Comparison of ENCODE assay signal across 9 cellular contexts in the genomic region with DNA sequence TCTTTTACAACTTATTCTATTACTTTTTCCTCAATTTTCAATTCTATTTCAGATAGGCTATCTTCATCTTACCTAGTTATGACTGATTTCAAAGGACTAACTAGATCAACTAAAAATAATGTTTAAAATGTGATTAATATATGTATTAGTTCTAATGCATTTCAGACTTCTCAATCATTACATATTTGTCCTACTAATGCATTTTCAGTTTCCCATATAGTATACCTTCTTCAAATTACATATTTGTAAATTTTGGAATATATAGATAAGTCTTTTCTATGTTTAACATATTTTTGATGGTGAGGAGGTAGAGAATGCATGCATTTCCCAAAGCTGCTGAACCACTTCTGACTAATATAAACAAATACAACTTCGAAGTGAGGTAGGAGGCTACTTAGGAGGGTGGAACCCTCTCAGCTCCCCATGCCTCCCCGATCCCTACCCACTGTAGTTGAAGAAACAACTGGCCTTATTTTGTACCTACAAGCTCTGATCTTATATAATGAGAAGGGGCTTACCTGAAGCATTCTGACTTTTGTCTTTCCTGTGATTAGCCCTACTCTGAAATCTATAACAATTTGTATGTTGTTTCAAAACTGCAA. TPM values are rescaled to one million over a fixed set of nuclear protein-coding genes. Genes with fewer than 3 reads are reported as not detected.
A peak's percentile ranks its signal among the peaks of the same experiment; 100 is the strongest.
DNase-seq lines count a peak whose midpoint lies in the region; ATAC-seq and TF ChIP-seq lines count a peak whose summit lies in the region.
"Had no signal": no experiment of that assay in that cellular context is flagged by ENCODE, and none has a peak within 500 bp of the region (broad histone marks: within the 10 kb centered on the region; RNA-seq: fewer than 3 reads in every experiment).

No MANE protein-coding gene starts in this region.

- peak overlapping the region; percentile 86 for H3K4me3 Mint-ChIP-seq in activated CD8-positive, alpha-beta memory T cell treated with anti-CD3 and anti-CD28 coated beads, Interleukin-2, amount 10 ng/mL, durations not matched to agents 7 days and 5 days
- H3K4me3 Mint-ChIP-seq in WTC11 (peak overlapping the region; percentile 98), glutamatergic neuron (ENCODE audit: unreplicated experiment) (peak overlapping the region; percentile 99)

- POLR2A ChIA-PET in WTC11 (lab: Charles Lee), result interaction anchor here (1.2 kb wide), 1 partner anchor 180 kb away, joined by 3 read pairs; a partner anchor contains a TSS

- TF ChIP-seq CTCF in WTC11 (IDR thresholded peaks at IDR 0.05) (no peak), glutamatergic neuron (IDR thresholded peaks at IDR 0.05; ENCODE audit: partially characterized antibody, unreplicated experiment) (no peak), testis (IDR thresholded peaks at IDR 0.05) (no peak)

- H3K27me3 Mint-ChIP-seq in activated CD8-positive, alpha-beta memory T cell treated with anti-CD3 and anti-CD28 coated beads, Interleukin-2, amount 10 ng/mL, durations not matched to agents 7 days and 5 days, result no peaks in the 10 kb centered on the region
- H3K27me3 Mint-ChIP-seq in WTC11 (ENCODE audit: low read depth) (peaks cover 3% of the 10 kb centered on the region; the same call in 1 of the 2 replicates), glutamatergic neuron (ENCODE audit: unreplicated experiment) (peaks cover 7% of the 10 kb centered on the region)

- 24 to 25% methylated on average over 2 of the region's 2 CpGs for WGBS in testis, 2 donors

- no peaks in the 10 kb centered on the region for H3K36me3 ChIP-seq in testis (ENCODE audit: low read depth, missing control alignments)

- intact Hi-C loops in testis (cut with DNase I; ENCODE audit: low total_unique reads), result no loop called here

- H3K27ac ChIP-seq in testis, result peak overlapping the region; percentile 98 to 100

- peaks cover 16% of the 10 kb centered on the region for H3K36me3 Mint-ChIP-seq in activated CD8-positive, alpha-beta memory T cell treated with anti-CD3 and anti-CD28 coated beads, Interleukin-2, amount 10 ng/mL, durations not matched to agents 7 days and 5 days
- H3K36me3 Mint-ChIP-seq in WTC11, result no peaks in the 10 kb centered on the region
- H3K36me3 Mint-ChIP-seq in glutamatergic neuron (ENCODE audit: unreplicated experiment), result no peaks in the 10 kb centered on the region

- no peak overlapping the region for H3K27ac Mint-ChIP-seq in activated CD8-positive, alpha-beta memory T cell treated with anti-CD3 and anti-CD28 coated beads, Interleukin-2, amount 10 ng/mL, durations not matched to agents 7 days and 5 days
- H3K27ac Mint-ChIP-seq in WTC11 (no peak overlapping the region), glutamatergic neuron (ENCODE audit: unreplicated experiment) (no peak overlapping the region)

- TF ChIP-seq POLR2A in testis (IDR thresholded peaks at IDR 0.05), result no peak

- H3K27me3 ChIP-seq in testis, result no peaks in the 10 kb centered on the region
- H3K27me3 ChIP-seq: SJCRH30 had no signal

- peak overlapping the region in 1 of 2 donors; percentile 97 for H3K4me3 ChIP-seq in testis

- ATAC-seq in activated CD8-positive, alpha-beta memory T cell treated with anti-CD3 and anti-CD28 coated beads, Interleukin-2, amount 10 ng/mL, durations not matched to agents 7 days and 5 days, result no peak
- ATAC-seq in WTC11 (no peak), HG03520 (IDR thresholded peaks at IDR 0.05; ENCODE audit: unreplicated experiment) (no peak)

- no peaks in the 10 kb centered on the region for H3K9me3 ChIP-seq in testis
- H3K9me3 ChIP-seq: SJCRH30 had no signal

- CTCF ChIA-PET in activated CD8-positive, alpha-beta memory T cell treated with anti-CD3 and anti-CD28 coated beads, Interleukin-2, amount 10 ng/mL, durations not matched to agents 7 days and 5 days (lab: Charles Lee), result interaction anchor here (2.8 to 6.7 kb wide), 2 partner anchors 15 to 110 kb away, joined by 9 to 63 read pairs; a partner anchor contains a TSS
- CTCF ChIA-PET in WTC11 (lab: Charles Lee), result interaction anchor here (0.5 to 2.1 kb wide), 2 partner anchors 15 to 110 kb away, joined by 3 to 9 read pairs; a partner anchor contains a TSS

- H3K4me1 Mint-ChIP-seq in activated CD8-positive, alpha-beta memory T cell treated with anti-CD3 and anti-CD28 coated beads, Interleukin-2, amount 10 ng/mL, durations not matched to agents 7 days and 5 days, result peaks cover 39% of the 10 kb centered on the region
- H3K4me1 Mint-ChIP-seq in WTC11 (peaks cover 16% of the 10 kb centered on the region), glutamatergic neuron (ENCODE audit: low read depth, unreplicated experiment) (peaks cover 15% of the 10 kb centered on the region)

- H3K4me1 ChIP-seq in testis, result peaks cover 17% of the 10 kb centered on the region
- H3K4me1 ChIP-seq: SJCRH30 had no signal

- no peaks in the 10 kb centered on the region for H3K9me3 Mint-ChIP-seq in activated CD8-positive, alpha-beta memory T cell treated with anti-CD3 and anti-CD28 coated beads, Interleukin-2, amount 10 ng/mL, durations not matched to agents 7 days and 5 days (ENCODE audit: low read depth)
- H3K9me3 Mint-ChIP-seq in WTC11, result no peaks in the 10 kb centered on the region
- peaks cover 7% of the 10 kb centered on the region for H3K9me3 Mint-ChIP-seq in glutamatergic neuron (ENCODE audit: unreplicated experiment)

- DNase-seq in activated CD8-positive, alpha-beta memory T cell treated with anti-CD3 and anti-CD28 coated beads, Interleukin-2, amount 10 ng/mL, durations not matched to agents 7 days and 5 days, result no peak
- no peak for DNase-seq in activated CD8-positive, alpha-beta memory T cell treated with anti-CD3 and anti-CD28 coated beads for 24 hours
- DNase-seq in WTC11 (ENCODE audit: low spot score) (no peak), glutamatergic neuron (no peak), testis (no peak), GM19240 (ENCODE audit: insufficient read length, low spot score) (no peak), NCI-H2029 treated with DMSO at 0.1 percent for 48 hours (lab: John Stamatoyannopoulos, UW) (no peak)
- DNase-seq: SJCRH30 had no signal

TF ChIP-seq in WTC11, 78 proteins besides CTCF, POLR2A, EP300 and RAD21:
- TF ChIP-seq RORB (CRISPR knock-in tag; IDR thresholded peaks at IDR 0.05) (no peak), ESRRA (CRISPR knock-in tag; IDR thresholded peaks at IDR 0.05; ENCODE audit: borderline replicate concordance) (no peak), NR2C2 (CRISPR knock-in tag; IDR thresholded peaks at IDR 0.05) (no peak), ZNF263 (CRISPR knock-in tag; IDR thresholded peaks at IDR 0.05; ENCODE audit: low read depth) (no peak), FOXJ3 (CRISPR knock-in tag; IDR thresholded peaks at IDR 0.05; ENCODE audit: borderline replicate concordance) (no peak), TEAD1 (CRISPR knock-in tag; IDR thresholded peaks at IDR 0.05) (no peak), HMGA2 (CRISPR knock-in tag; IDR thresholded peaks at IDR 0.05) (no peak), NFATC4 (CRISPR knock-in tag; IDR thresholded peaks at IDR 0.05) (no peak), ETV6 (CRISPR knock-in tag; IDR thresholded peaks at IDR 0.05) (no peak), KAT7 (CRISPR knock-in tag; IDR thresholded peaks at IDR 0.05; ENCODE audit: borderline replicate concordance) (no peak)
- TF ChIP-seq, protein P1, sequence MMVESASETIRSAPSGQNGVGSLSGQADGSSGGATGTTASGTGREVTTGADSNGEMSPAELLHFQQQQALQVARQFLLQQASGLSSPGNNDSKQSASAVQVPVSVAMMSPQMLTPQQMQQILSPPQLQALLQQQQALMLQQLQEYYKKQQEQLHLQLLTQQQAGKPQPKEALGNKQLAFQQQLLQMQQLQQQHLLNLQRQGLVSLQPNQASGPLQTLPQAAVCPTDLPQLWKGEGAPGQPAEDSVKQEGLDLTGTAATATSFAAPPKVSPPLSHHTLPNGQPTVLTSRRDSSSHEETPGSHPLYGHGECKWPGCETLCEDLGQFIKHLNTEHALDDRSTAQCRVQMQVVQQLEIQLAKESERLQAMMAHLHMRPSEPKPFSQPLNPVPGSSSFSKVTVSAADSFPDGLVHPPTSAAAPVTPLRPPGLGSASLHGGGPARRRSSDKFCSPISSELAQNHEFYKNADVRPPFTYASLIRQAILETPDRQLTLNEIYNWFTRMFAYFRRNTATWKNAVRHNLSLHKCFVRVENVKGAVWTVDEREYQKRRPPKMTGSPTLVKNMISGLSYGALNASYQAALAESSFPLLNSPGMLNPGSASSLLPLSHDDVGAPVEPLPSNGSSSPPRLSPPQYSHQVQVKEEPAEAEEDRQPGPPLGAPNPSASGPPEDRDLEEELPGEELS (CRISPR knock-in tag; IDR thresholded peaks at IDR 0.05), result no peak
- TF ChIP-seq, protein P2, sequence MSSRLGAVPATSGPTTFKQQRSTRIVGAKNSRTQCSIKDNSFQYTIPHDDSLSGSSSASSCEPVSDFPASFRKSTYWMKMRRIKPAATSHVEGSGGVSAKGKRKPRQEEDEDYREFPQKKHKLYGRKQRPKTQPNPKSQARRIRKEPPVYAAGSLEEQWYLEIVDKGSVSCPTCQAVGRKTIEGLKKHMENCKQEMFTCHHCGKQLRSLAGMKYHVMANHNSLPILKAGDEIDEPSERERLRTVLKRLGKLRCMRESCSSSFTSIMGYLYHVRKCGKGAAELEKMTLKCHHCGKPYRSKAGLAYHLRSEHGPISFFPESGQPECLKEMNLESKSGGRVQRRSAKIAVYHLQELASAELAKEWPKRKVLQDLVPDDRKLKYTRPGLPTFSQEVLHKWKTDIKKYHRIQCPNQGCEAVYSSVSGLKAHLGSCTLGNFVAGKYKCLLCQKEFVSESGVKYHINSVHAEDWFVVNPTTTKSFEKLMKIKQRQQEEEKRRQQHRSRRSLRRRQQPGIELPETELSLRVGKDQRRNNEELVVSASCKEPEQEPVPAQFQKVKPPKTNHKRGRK (CRISPR knock-in tag; IDR thresholded peaks at IDR 0.05; ENCODE audit: borderline replicate concordance), result no peak
TF ChIP-seq in WTC11: peak in this region for 0.

RNA-seq across cellular contexts. Expression of a gene that starts 1.7 kb away (rescaled TPM):
- total RNA-seq in activated CD8-positive, alpha-beta memory T cell treated with anti-CD3 and anti-CD28 coated beads, Interleukin-2, amount 10 ng/mL, durations not matched to agents 7 days and 5 days, result 10 to 100 TPM; 23.2 to 24.4 TPM
- total RNA-seq in WTC11 (2021) (24.7 to 28.1 TPM (median 27.3 TPM) in 3 replicates), glutamatergic neuron (ENCODE audit: unreplicated experiment) (13.5 TPM), testis (10 to 100 TPM; 54.5 to 69.0 TPM)
- 72.6 TPM for polyA plus RNA-seq in testis (ENCODE audit: insufficient read depth, low read depth, low replicate concordance)

RNA-seq across cellular contexts. Expression of a gene that starts 2.0 kb away (rescaled TPM):
- 1 to 10 TPM; 2.2 to 2.4 TPM for total RNA-seq in activated CD8-positive, alpha-beta memory T cell treated with anti-CD3 and anti-CD28 coated beads, Interleukin-2, amount 10 ng/mL, durations not matched to agents 7 days and 5 days
- total RNA-seq in WTC11 (2021), result 5.4 to 5.8 TPM (median 5.5 TPM) in 3 replicates
- total RNA-seq in glutamatergic neuron (ENCODE audit: unreplicated experiment), result 15.5 TPM
- 10 to 100 TPM; 29.0 to 44.6 TPM for total RNA-seq in testis
- 38.3 TPM for polyA plus RNA-seq in testis (ENCODE audit: insufficient read depth, low read depth, low replicate concordance)
